ENCODE assay signal across 19 cellular contexts in the genomic region with DNA sequence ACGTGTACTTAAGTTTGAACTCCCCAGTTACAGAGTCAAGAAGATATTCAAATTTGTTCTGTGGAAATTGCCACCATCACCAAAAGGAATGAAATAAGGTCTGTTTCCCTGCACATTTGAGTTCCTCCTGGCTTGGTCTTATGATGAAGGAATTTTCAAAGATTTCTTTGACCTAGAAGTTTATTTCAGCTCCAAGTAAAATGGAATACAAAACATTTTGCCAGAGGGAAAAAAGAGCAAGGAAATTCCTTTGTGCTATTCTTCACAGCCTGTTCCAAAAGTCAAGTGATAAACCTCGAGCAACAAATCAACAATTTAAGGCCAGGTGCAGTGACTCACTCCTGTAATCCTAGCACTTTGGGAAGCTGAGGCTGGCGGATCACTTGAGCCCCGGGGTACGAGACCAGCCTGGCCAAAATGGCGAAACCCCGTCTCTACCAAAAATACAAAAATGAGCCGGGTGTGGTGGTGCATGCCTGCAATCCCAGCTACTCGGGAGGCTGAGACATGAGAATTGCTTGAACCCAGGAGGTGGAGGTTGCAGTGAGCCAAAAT.
"Had no signal": no experiment of that assay in that cellular context is flagged by ENCODE, and none has a peak within 500 bp of the region (broad histone marks: within the 10 kb centered on the region; RNA-seq: fewer than 3 reads in every experiment).

No MANE protein-coding gene starts in this region.

- H3K4me3 ChIP-seq: coronary artery, esophagus squamous epithelium, ovary, sigmoid colon, thyroid gland had no signal

- H3K36me3 Mint-ChIP-seq: activated naive CD8-positive, alpha-beta T cell had no signal

- H3K27me3 ChIP-seq: esophagus squamous epithelium, ovary, sigmoid colon, thyroid gland had no signal

- H3K9me3 ChIP-seq: esophagus squamous epithelium, ovary, sigmoid colon, thyroid gland had no signal

- ATAC-seq: activated CD8-positive, alpha-beta T cell treated with anti-CD3 and anti-CD28 coated beads, Interleukin-2, amount 10 ng/mL, durations not matched to agents 7 days and 5 days; left ventricle myocardium superior had no signal

- DNase-seq: activated B cell treated with CpG ODN at 0.5 μM for 24 hours; activated CD4-positive, alpha-beta T cell treated with anti-CD3 and anti-CD28 coated beads, Interleukin-2, amount 10 ng/mL, durations not matched to agents 24 days and 14 days; activated CD8-positive, alpha-beta memory T cell treated with anti-CD3 and anti-CD28 coated beads, Interleukin-2, amount 50 U/mL, for 48 hours; activated CD8-positive, alpha-beta T cell treated with anti-CD3 and anti-CD28 coated beads, Interleukin-2, amount 10 ng/mL, durations not matched to agents 7 days and 5 days; activated gamma-delta T cell treated with Interleukin-2 at 50 U/mL for 16 hours; amniotic stem cell; esophagus squamous epithelium; hypothalamus; left ventricle myocardium superior; ovary; sigmoid colon; stimulated activated CD4-positive, alpha-beta T cell treated with anti-CD3 and anti-CD28 coated beads, Interleukin-12 subunit alpha, Interleukin-12 subunit beta, amount 100 ng/mL, for 4 hours; stimulated activated CD4-positive, alpha-beta T cell treated with anti-CD3 and anti-CD28 coated beads, Interleukin-2, amount 100 ng/mL, for 24 hours; thyroid gland had no signal

- H3K27ac Mint-ChIP-seq: activated B cell treated with CpG ODN at 0.5 μM for 24 hours; activated CD4-positive, alpha-beta T cell treated with anti-CD3 and anti-CD28 coated beads, Interleukin-2, amount 10 ng/mL, durations not matched to agents 24 days and 14 days; activated CD8-positive, alpha-beta T cell treated with anti-CD3 and anti-CD28 coated beads, Interleukin-2, amount 10 ng/mL, durations not matched to agents 7 days and 5 days; activated naive CD8-positive, alpha-beta T cell; T-helper 2 cell treated with Interferon-gamma antibody and Interleukin-4, amounts not matched to agents 5 μg/mL and 100 μg/mL, for 36 hours had no signal

- H3K27ac ChIP-seq: coronary artery, esophagus squamous epithelium, ovary, sigmoid colon, thyroid gland had no signal

- H3K4me3 Mint-ChIP-seq: activated B cell treated with CpG ODN at 0.5 μM for 24 hours; activated CD4-positive, alpha-beta T cell treated with anti-CD3 and anti-CD28 coated beads, Interleukin-2, amount 10 ng/mL, durations not matched to agents 24 days and 14 days; activated CD8-positive, alpha-beta T cell treated with anti-CD3 and anti-CD28 coated beads, Interleukin-2, amount 10 ng/mL, durations not matched to agents 7 days and 5 days; central memory CD8-positive, alpha-beta T cell; neural crest cell; T-helper 2 cell treated with Interferon-gamma antibody and Interleukin-4, amounts not matched to agents 5 μg/mL and 100 μg/mL, for 36 hours had no signal

- H3K9me3 Mint-ChIP-seq: activated B cell treated with CpG ODN at 0.5 μM for 24 hours; activated CD4-positive, alpha-beta T cell treated with anti-CD3 and anti-CD28 coated beads, Interleukin-2, amount 10 ng/mL, durations not matched to agents 24 days and 14 days; central memory CD8-positive, alpha-beta T cell; neural crest cell; T-helper 2 cell treated with Interferon-gamma antibody and Interleukin-4, amounts not matched to agents 5 μg/mL and 100 μg/mL, for 36 hours had no signal

- H3K36me3 ChIP-seq: ovary, sigmoid colon, thyroid gland had no signal

- H3K27me3 Mint-ChIP-seq: activated B cell treated with CpG ODN at 0.5 μM for 24 hours; activated CD4-positive, alpha-beta T cell treated with anti-CD3 and anti-CD28 coated beads, Interleukin-2, amount 10 ng/mL, durations not matched to agents 24 days and 14 days; activated naive CD8-positive, alpha-beta T cell; central memory CD8-positive, alpha-beta T cell had no signal
